In the genomic region with DNA sequence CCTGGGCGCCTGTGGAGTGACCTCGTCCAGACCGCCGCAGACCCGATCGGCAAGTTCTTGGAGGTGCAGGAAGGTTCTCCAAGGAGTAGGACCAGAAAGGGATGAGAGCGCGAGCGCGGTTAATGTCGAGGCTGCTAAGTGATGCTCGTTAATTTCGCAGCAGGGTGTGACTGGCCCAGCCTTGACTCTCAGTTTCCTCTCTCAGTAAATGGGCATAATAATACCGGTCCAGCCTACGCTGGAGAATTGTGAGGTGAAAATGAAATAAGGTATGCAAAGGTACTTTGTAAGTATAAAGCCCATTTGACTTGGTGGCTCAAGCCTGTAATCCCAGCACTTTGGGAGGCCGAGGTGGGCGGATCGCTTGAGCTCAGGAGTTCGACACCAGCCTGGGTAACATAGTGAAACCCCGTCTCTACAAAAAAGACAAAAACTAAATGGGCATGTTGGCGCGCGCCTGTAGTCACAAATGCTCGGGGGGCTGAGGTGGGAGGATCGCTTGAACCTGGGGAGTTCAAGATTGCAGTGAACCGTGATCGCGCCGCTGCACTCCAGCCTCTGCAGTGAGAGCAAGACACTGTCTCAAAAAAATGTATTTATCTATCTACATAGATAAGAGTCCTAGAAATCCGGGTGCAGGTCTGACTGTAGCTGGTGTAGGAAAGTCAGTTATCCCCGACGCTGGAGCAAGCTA, we compare ENCODE assay signal across 8 cellular contexts. TPM values are rescaled to one million over a fixed set of nuclear protein-coding genes. Genes with fewer than 3 reads are reported as not detected.
A peak's percentile ranks its signal among the peaks of the same experiment; 100 is the strongest.
DNase-seq lines count a peak whose midpoint lies in the region; TF ChIP-seq lines count a peak whose summit lies in the region.

No MANE protein-coding gene starts in this region.

- H3K9me3 ChIP-seq in MG63 (no peaks in the 10 kb centered on the region), mammary epithelial cell (replicated peaks; ENCODE audit: insufficient read depth, low read length) (no peaks in the 10 kb centered on the region), vagina (no peaks in the 10 kb centered on the region)

- H2BK5ac ChIP-seq in mesendoderm (ENCODE audit: low read length): no peak overlapping the region

- peak overlapping the region; percentile 98 for H3K4me3 ChIP-seq in MG63
- peak overlapping the region; percentile 57 to 96 (median 76) for H3K4me3 ChIP-seq in mammary epithelial cell (replicated peaks in 1 of 3; ENCODE audit: insufficient read depth in 1 of 3, low read depth in 2 of 3, low read length in 3 of 3)
- H3K4me3 ChIP-seq in mesendoderm (ENCODE audit: low read length): peak overlapping the region; percentile 84
- peak overlapping the region; percentile 71 to 83 for H3K4me3 ChIP-seq in vagina

- in situ Hi-C loops in mammary epithelial cell (cut with MboI; ENCODE audit: low sequenced_read_pairs in 2 of 2): no loop called here

- peak; percentile 37 for DNase-seq in NOMO-1 treated with dmso at 0.1 percent for 144 hours (lab: John Stamatoyannopoulos, UW; ENCODE audit: unreplicated experiment)
- DNase-seq in NOMO-1 treated with DMSO at 0.1 percent for 48 hours (lab: John Stamatoyannopoulos, UW; ENCODE audit: unreplicated experiment): no peak
- no peak for DNase-seq in MG63
- DNase-seq in mammary epithelial cell: peak; percentile 2
- DNase-seq in mesendoderm: no peak
- no peak for DNase-seq in vagina (ENCODE audit: extremely low spot score in 2 of 2)
- no peak for DNase-seq in epidermal melanocyte (ENCODE audit: insufficient read length, low spot score)
- DNase-seq in GDM1 (lab: John Stamatoyannopoulos, UW): no peak

- peaks cover 37% of the 10 kb centered on the region for H3K79me2 ChIP-seq in mammary epithelial cell (ENCODE audit: insufficient read depth, low read length)
- H3K79me2 ChIP-seq in mesendoderm (ENCODE audit: control insufficient read depth, insufficient read depth, low read length): no peaks in the 10 kb centered on the region

- H3K4me1 ChIP-seq in mammary epithelial cell (ENCODE audit: insufficient read depth, low read length) (peaks cover 11% of the 10 kb centered on the region), mesendoderm (ENCODE audit: control insufficient read depth, low read depth, low read length) (no peaks in the 10 kb centered on the region), vagina (peaks cover 23% of the 10 kb centered on the region)

- H3K79me1 ChIP-seq in mesendoderm (ENCODE audit: low read length): no peaks in the 10 kb centered on the region

- no peak overlapping the region for H4K5ac ChIP-seq in mesendoderm (ENCODE audit: low read length)

- H2BK120ac ChIP-seq in mesendoderm (ENCODE audit: low read depth, low read length): no peak overlapping the region

- H3K23ac ChIP-seq in mesendoderm (ENCODE audit: low read length): peak overlapping the region; percentile 30

- no peak overlapping the region for H3K4ac ChIP-seq in mesendoderm (ENCODE audit: low read depth, low read length)

- no peak for TF ChIP-seq POLR2A in vagina (IDR thresholded peaks at IDR 0.05)

- H3K36me3 ChIP-seq in MG63 (no peaks in the 10 kb centered on the region), mammary epithelial cell (ENCODE audit: insufficient read depth, low read length) (no peaks in the 10 kb centered on the region), mesendoderm (ENCODE audit: control insufficient read depth, insufficient read depth, low read length) (no peaks in the 10 kb centered on the region), vagina (no peaks in the 10 kb centered on the region)

- peak overlapping the region; percentile 97 for H3K56ac ChIP-seq in mesendoderm (ENCODE audit: low read length)

- no peaks in the 10 kb centered on the region for H3K27me3 ChIP-seq in MG63
- H3K27me3 ChIP-seq in mammary epithelial cell (ENCODE audit: insufficient read depth, low read length): no peaks in the 10 kb centered on the region
- H3K27me3 ChIP-seq in mesendoderm (ENCODE audit: insufficient read depth, low read length, poor library complexity): no peaks in the 10 kb centered on the region
- H3K27me3 ChIP-seq in vagina: no peaks in the 10 kb centered on the region

- peak overlapping the region; percentile 94 for H3K27ac ChIP-seq in mammary epithelial cell (ENCODE audit: insufficient read depth, low read depth, low read length)
- no peak overlapping the region for H3K27ac ChIP-seq in mesendoderm (ENCODE audit: low read depth, low read length)
- peak overlapping the region; percentile 84 for H3K27ac ChIP-seq in vagina

- BruUV-seq in mammary epithelial cell (replicated peaks; lab: Mats Ljungman, UMichigan): TSS peak; percentile 63

- TF ChIP-seq CTCF in mammary epithelial cell (conservative IDR thresholded peaks at IDR 0.05 in 1 of 2, IDR thresholded peaks at IDR 0.05 in 1 of 2; ENCODE audit: extremely low read depth in 1 of 2, insufficient read depth in 1 of 2, low read depth in 1 of 2, low read length in 2 of 2) (no peak), vagina (IDR thresholded peaks at IDR 0.05) (no peak)

- H2BK15ac ChIP-seq in mesendoderm (replicated peaks; ENCODE audit: low read depth): no peak overlapping the region

- H3K4me2 ChIP-seq in mammary epithelial cell (ENCODE audit: insufficient read depth, low read depth, low read length) (peak overlapping the region; percentile 84), mesendoderm (ENCODE audit: low read length) (peak overlapping the region; percentile 92)

- no peak overlapping the region for H2AK5ac ChIP-seq in mesendoderm (ENCODE audit: low read length)

- CTCF ChIA-PET in mammary epithelial cell (lab: Charles Lee; ENCODE audit: low non-redundant PET): no interaction called here

- H2AFZ ChIP-seq in mammary epithelial cell (ENCODE audit: low read depth, low read length): peak overlapping the region; percentile 92

- H3K9ac ChIP-seq in mammary epithelial cell (ENCODE audit: insufficient read depth, low read length) (peak overlapping the region; percentile 91), mesendoderm (ENCODE audit: low read length) (peak overlapping the region; percentile 77)

- no peaks in the 10 kb centered on the region for H4K20me1 ChIP-seq in mammary epithelial cell (ENCODE audit: insufficient read depth, low read length)

- intact Hi-C loops in mammary epithelial cell (cut with micrococcal nuclease) (no loop called here), vagina (cut with DNase I) (no loop called here)

- dilution Hi-C loops in mammary epithelial cell (cut with HindIII; ENCODE audit: low sequenced_read_pairs): no loop called here

- H4K8ac ChIP-seq in mesendoderm (ENCODE audit: low read depth, low read length): no peak overlapping the region

- no peak overlapping the region for H3K18ac ChIP-seq in mesendoderm (ENCODE audit: low read length)

- WGBS in mammary epithelial cell (ENCODE audit: low coverage, missing lambda C conversion rate): 3% methylated on average over 32 of the region's 32 CpGs
- WGBS in mesendoderm (ENCODE audit: extremely low coverage, insufficient coverage, low lambda C conversion rate): no CpG with 5 or more reads among the region's 32 CpGs

RNA-seq across cellular contexts. Expression of gene BTBD9, which starts 0.6 kb away (rescaled TPM):
- 4.5 and 14.2 TPM in 2 replicates for total RNA-seq in MG63 (2014; rRNA removed; shearing (Covaris generic); ENCODE audit: low replicate concordance)
- total RNA-seq in mammary epithelial cell: 10 to 100 TPM; 14.8 to 15.0 TPM
- 3.6 TPM for polyA plus RNA-seq in mammary epithelial cell
- 73.1 TPM for polyA minus RNA-seq in mammary epithelial cell
- 1.9 TPM for polyA plus RNA-seq in mesendoderm (2013, experiment 1 of 2)
- polyA plus RNA-seq in mesendoderm (2013, experiment 2 of 2): 1.9 TPM
- 24.1 TPM for total RNA-seq in vagina

Comparison
In these comparisons a context has a peak if more than half of its experiments do, and no peak if none do; other contexts are left out.
1. DNase-seq: peak in NOMO-1 treated with dmso at 0.1 percent for 144 hours (single experiment) and mammary epithelial cell (single experiment); none in NOMO-1 treated with DMSO at 0.1 percent for 48 hours (single experiment), MG63 (single experiment), mesendoderm (single experiment), vagina (0 of 2), epidermal melanocyte (single experiment) and GDM1 (single experiment).
2. Peak in every context shown above with its lines, with median percentiles within 50 percentile points of each other: H3K4me3 ChIP-seq.